1 cellular context compared by ENCODE assay signal in genomic region chr13:27476943-27477681, GRCh38.
A peak's percentile ranks its signal among the peaks of the same experiment; 100 is the strongest.
TF ChIP-seq lines count a peak whose summit lies in the region.

No MANE protein-coding gene starts in this region.

TF ChIP-seq in IMR-90, 13 proteins besides CTCF, POLR2A, EP300 and RAD21:
- TF ChIP-seq MXI1 (IDR thresholded peaks at IDR 0.05; ENCODE audit: borderline replicate concordance, low read depth, low read length), result no peak
- TF ChIP-seq CEBPB (IDR thresholded peaks at IDR 0.05; ENCODE audit: low read depth, low read length), result peak; percentile 12; the same call in 1 of the 2 replicates
- TF ChIP-seq CHD1 (IDR thresholded peaks at IDR 0.05; ENCODE audit: low read depth, low read length), result no peak
- 0 out of 2 replicates have a peak, but pooled peaks have one; percentile 5 for TF ChIP-seq BHLHE40 (IDR thresholded peaks at IDR 0.05; ENCODE audit: low read depth, low read length)
- peak; percentile 22; the same call in 1 of the 2 replicates for TF ChIP-seq MAZ (IDR thresholded peaks at IDR 0.05; ENCODE audit: borderline replicate concordance, low read depth, low read length)
- TF ChIP-seq NFE2L2 (IDR thresholded peaks at IDR 0.05; ENCODE audit: low read depth, low read length), result no peak
- no peak for TF ChIP-seq ELK1 (IDR thresholded peaks at IDR 0.05; ENCODE audit: borderline replicate concordance, low read depth, low read length)
- no peak for TF ChIP-seq RCOR1 (IDR thresholded peaks at IDR 0.05; ENCODE audit: insufficient replicate concordance, low read length)
- TF ChIP-seq USF2 (IDR thresholded peaks at IDR 0.05; ENCODE audit: low read depth, low read length), result no peak
- no peak for TF ChIP-seq SMC3 (IDR thresholded peaks at IDR 0.05; ENCODE audit: low read depth, low read length)
- no peak for TF ChIP-seq MAFK (IDR thresholded peaks at IDR 0.05; ENCODE audit: low read depth, low read length)
